ENCODE assay signal across 19 cellular contexts in the genomic region with DNA sequence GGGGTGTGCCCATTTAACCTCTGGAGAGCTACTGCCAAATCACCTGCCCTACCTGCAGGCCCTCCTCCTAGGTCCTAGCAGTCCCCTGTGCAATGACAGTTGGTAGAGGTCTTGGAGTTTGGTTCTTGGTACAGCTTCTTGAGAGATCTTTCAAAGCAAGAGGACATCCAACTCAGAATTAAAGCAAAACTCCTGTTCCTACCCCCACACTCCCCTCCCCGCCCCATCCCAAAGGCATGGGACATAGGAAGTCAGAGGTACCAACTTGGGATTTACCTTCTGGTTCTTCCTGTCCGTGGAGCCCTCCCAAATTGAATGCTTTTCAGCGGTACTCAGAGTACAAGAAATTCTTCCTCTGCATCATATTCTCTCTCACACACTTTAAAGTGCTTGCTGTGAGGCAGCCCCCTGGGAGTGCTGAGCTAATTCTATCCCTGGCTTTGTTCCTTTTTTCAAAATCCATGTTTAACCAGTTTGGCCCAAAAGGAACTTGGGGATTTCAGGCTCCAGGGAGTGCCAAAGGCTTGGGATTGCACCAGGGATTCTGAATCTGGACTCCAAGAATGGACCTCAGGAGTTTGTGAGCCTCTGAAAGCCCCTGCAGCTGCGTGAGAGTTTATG. TPM values are rescaled to one million over a fixed set of nuclear protein-coding genes. Genes with fewer than 3 reads are reported as not detected.
DNase-seq lines count a peak whose midpoint lies in the region; ATAC-seq and TF ChIP-seq lines count a peak whose summit lies in the region.
"Had no signal": no experiment of that assay in that cellular context is flagged by ENCODE, and none has a peak within 500 bp of the region (broad histone marks: within the 10 kb centered on the region; RNA-seq: fewer than 3 reads in every experiment).

No MANE protein-coding gene starts in this region.

- ATAC-seq in heart left ventricle (peak in 3 of 4 donors; percentile 31 to 39 (median 31)), sciatic nerve (peak; percentile 37)
- ATAC-seq: Panc1 had no signal

- H3K4me1 ChIP-seq in heart left ventricle (peaks cover 0 to 34% (median 12%) of the 10 kb centered on the region in 12 donors), right atrium auricular region (peaks cover 0 to 22% of the 10 kb centered on the region in 2 donors), endodermal cell (ENCODE audit: control insufficient read depth, insufficient read depth, low read length) (no peaks in the 10 kb centered on the region)

- no peak for TF ChIP-seq CTCF in heart left ventricle (IDR thresholded peaks at IDR 0.05)
- TF ChIP-seq CTCF in right atrium auricular region (IDR thresholded peaks at IDR 0.05) = no peak
- TF ChIP-seq CTCF in endodermal cell (conservative IDR thresholded peaks at IDR 0.05) = no peak
- TF ChIP-seq CTCF in osteocyte (IDR thresholded peaks at IDR 0.05) = no peak

- H3K4me3 ChIP-seq in heart left ventricle (no peak overlapping the region), right atrium auricular region (no peak overlapping the region), endodermal cell (ENCODE audit: low read length) (no peak overlapping the region)

- H3K36me3 Mint-ChIP-seq in endodermal cell (ENCODE audit: low read depth) (no peaks in the 10 kb centered on the region), osteocyte (ENCODE audit: unreplicated experiment) (no peaks in the 10 kb centered on the region)
- H3K36me3 Mint-ChIP-seq: CD4-positive, alpha-beta memory T cell; IgD-negative memory B cell had no signal

- H3K27ac ChIP-seq in heart left ventricle (peak overlapping the region in 1 of 12 donors; percentile 39), right atrium auricular region (no peak overlapping the region), endodermal cell (ENCODE audit: low read depth, low read length) (no peak overlapping the region)

- no peak overlapping the region for H3K4me3 Mint-ChIP-seq in endodermal cell
- H3K4me3 Mint-ChIP-seq in osteocyte (ENCODE audit: unreplicated experiment) = no peak overlapping the region
- H3K4me3 Mint-ChIP-seq: CD4-positive, alpha-beta memory T cell; H9; IgD-negative memory B cell had no signal

- H3K27me3 ChIP-seq in heart left ventricle (no peaks in the 10 kb centered on the region), right atrium auricular region (no peaks in the 10 kb centered on the region), endodermal cell (ENCODE audit: control insufficient read depth, insufficient read depth, low read length, poor library complexity, severe bottlenecking) (peaks cover 6% of the 10 kb centered on the region)

- H3K9me3 ChIP-seq in heart left ventricle = no peaks in the 10 kb centered on the region
- H3K9me3 ChIP-seq in right atrium auricular region = no peaks in the 10 kb centered on the region
- H3K9me3 ChIP-seq in endodermal cell (ENCODE audit: control insufficient read depth, low read length) = no peaks in the 10 kb centered on the region

- H3K27ac Mint-ChIP-seq in endodermal cell (no peak overlapping the region), osteocyte (ENCODE audit: unreplicated experiment) (no peak overlapping the region)
- H3K27ac Mint-ChIP-seq: CD4-positive, alpha-beta memory T cell had no signal

- no peaks in the 10 kb centered on the region for H3K9me3 Mint-ChIP-seq in endodermal cell
- H3K9me3 Mint-ChIP-seq in osteocyte (ENCODE audit: unreplicated experiment) = no peaks in the 10 kb centered on the region
- H3K9me3 Mint-ChIP-seq: CD4-positive, alpha-beta memory T cell; H9; IgD-negative memory B cell had no signal

- H3K4me1 Mint-ChIP-seq in endodermal cell (peaks cover 5% of the 10 kb centered on the region), osteocyte (ENCODE audit: unreplicated experiment) (peaks cover 3% of the 10 kb centered on the region)
- H3K4me1 Mint-ChIP-seq: CD4-positive, alpha-beta memory T cell; IgD-negative memory B cell had no signal

- TF ChIP-seq POLR2A in heart left ventricle (IDR thresholded peaks at IDR 0.05) = no peak

- intact Hi-C loops in heart left ventricle (cut with DNase I) (no loop called here), sciatic nerve (cut with DNase I) (no loop called here)

- no peaks in the 10 kb centered on the region for H3K36me3 ChIP-seq in heart left ventricle
- no peaks in the 10 kb centered on the region for H3K36me3 ChIP-seq in right atrium auricular region
- H3K36me3 ChIP-seq in endodermal cell (ENCODE audit: control insufficient read depth, insufficient read depth, low read length) = no peaks in the 10 kb centered on the region

- peak in 3 of 5 donors; percentile 30 to 53 (median 39) for DNase-seq in heart left ventricle
- DNase-seq in right atrium auricular region (ENCODE audit: low spot score) = no peak
- peak; percentile 25 for DNase-seq in endodermal cell
- peak; percentile 41 for DNase-seq in sciatic nerve (ENCODE audit: low spot score)
- no peak for DNase-seq in NCI-H2081 treated with DMSO at 0.1 percent for 48 hours (lab: John Stamatoyannopoulos, UW)
- DNase-seq in NCI-H1105 treated with DMSO at 0.1 percent for 48 hours (lab: John Stamatoyannopoulos, UW) = no peak
- no peak for DNase-seq in osteocyte (ENCODE audit: extremely low spot score, unreplicated experiment)
- DNase-seq: DMS153, GDM1, H9, Karpas-422, NCI-H1436, NCI-H2029, NCI-H446 treated with DMSO at 0.1 percent for 48 hours, NCI-H69 had no signal

- no peak overlapping the region for H3K9ac ChIP-seq in endodermal cell (ENCODE audit: extremely low read depth, low read length, poor library complexity, severe bottlenecking)

- peaks cover 5% of the 10 kb centered on the region for H3K27me3 Mint-ChIP-seq in endodermal cell (ENCODE audit: insufficient read depth)
- H3K27me3 Mint-ChIP-seq in osteocyte (ENCODE audit: unreplicated experiment) = peaks cover 28% of the 10 kb centered on the region

- WGBS in heart left ventricle, 4 donors = 61 to 74% (median 69%) methylated on average over 4 of the region's 4 CpGs
- WGBS in endodermal cell (ENCODE audit: insufficient coverage in 1 of 2, insufficient read length in 1 of 2), 2 experiments = 79 to 85% methylated on average over 2 to 4 of the region's 4 CpGs

RNA-seq across cellular contexts. Expression of a gene that starts 40.8 kb away (rescaled TPM):
- total RNA-seq in heart left ventricle = 10 to 100 TPM; 42.5 to 81.6 (median 62.4) TPM
- 10 to 100 TPM; 17.0 to 48.6 TPM for polyA plus RNA-seq in heart left ventricle
- total RNA-seq in right atrium auricular region = 10 to 100 TPM; 17.9 to 56.8 TPM
- total RNA-seq in endodermal cell = 1 to 10 TPM; 2.2 to 8.0 TPM
- 22.3 TPM for polyA plus RNA-seq in endodermal cell (2013, experiment 1 of 2)
- polyA plus RNA-seq in endodermal cell (2013, experiment 2 of 2) = 17.7 TPM
- 8.1 TPM for total RNA-seq in sciatic nerve
- total RNA-seq in osteocyte = 2.6 and 3.1 TPM in 2 replicates
- total RNA-seq: MCF 10A had no signal
- polyA plus RNA-seq: CD4-positive, alpha-beta memory T cell; IgD-negative memory B cell had no signal

Comparison
In these comparisons a context has a peak if more than half of its experiments do, and no peak if none do; other contexts are left out.
1. DNase-seq: peak in heart left ventricle (3 of 5), endodermal cell (single experiment) and sciatic nerve (single experiment); none in right atrium auricular region (single experiment), NCI-H2081 treated with DMSO at 0.1 percent for 48 hours (single experiment), NCI-H1105 treated with DMSO at 0.1 percent for 48 hours (single experiment) and osteocyte (single experiment).